In the genomic region with DNA sequence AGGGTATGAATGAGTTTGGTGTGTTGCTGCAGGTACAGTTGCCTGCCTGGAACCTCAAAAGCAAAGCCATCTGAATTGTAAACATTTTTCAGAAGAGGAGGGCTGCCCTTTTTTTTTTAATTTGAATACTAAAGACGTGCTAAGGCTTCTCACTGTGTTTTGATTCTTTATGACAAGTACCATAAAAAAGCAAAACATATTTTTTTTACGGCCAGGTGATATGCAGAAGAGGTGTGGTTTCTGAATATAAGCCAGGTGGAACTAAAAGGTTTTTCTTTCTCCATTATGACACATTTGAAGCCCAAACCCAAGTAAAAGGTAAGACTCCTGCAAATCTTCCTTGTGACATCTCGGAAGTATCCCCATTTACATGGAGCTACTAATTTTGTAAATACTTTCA, we compare ENCODE assay signal across 9 cellular contexts.
"Had no signal": no experiment of that assay in that cellular context is flagged by ENCODE, and none has a peak within 500 bp of the region (broad histone marks: within the 10 kb centered on the region; RNA-seq: fewer than 3 reads in every experiment).

No MANE protein-coding gene starts in this region.

- H3K4me3 Mint-ChIP-seq: GM23338, HFFc6 had no signal

- H3K36me3 ChIP-seq: HAP-1 had no signal

- DNase-seq: H7, HFFc6, KG1 had no signal

- H3K9me3 Mint-ChIP-seq: GM23338, HFFc6 had no signal

- FAIRE-seq: HepG2, K562 had no signal

- H3K4me1 ChIP-seq: HAP-1 had no signal

- H3K4me2 ChIP-seq: GM23338 had no signal

- H3K27ac ChIP-seq: HL-60 had no signal

- H3K4me3 ChIP-seq: GM23338, HAP-1, K562 had no signal

- ATAC-seq: GM23338, HCT116, HepG2, K562 had no signal

- H3K27ac Mint-ChIP-seq: HFFc6 had no signal

- H3K9me3 ChIP-seq: HAP-1 had no signal
